Comparison of ENCODE assay signal across 8 cellular contexts in the genomic region with DNA sequence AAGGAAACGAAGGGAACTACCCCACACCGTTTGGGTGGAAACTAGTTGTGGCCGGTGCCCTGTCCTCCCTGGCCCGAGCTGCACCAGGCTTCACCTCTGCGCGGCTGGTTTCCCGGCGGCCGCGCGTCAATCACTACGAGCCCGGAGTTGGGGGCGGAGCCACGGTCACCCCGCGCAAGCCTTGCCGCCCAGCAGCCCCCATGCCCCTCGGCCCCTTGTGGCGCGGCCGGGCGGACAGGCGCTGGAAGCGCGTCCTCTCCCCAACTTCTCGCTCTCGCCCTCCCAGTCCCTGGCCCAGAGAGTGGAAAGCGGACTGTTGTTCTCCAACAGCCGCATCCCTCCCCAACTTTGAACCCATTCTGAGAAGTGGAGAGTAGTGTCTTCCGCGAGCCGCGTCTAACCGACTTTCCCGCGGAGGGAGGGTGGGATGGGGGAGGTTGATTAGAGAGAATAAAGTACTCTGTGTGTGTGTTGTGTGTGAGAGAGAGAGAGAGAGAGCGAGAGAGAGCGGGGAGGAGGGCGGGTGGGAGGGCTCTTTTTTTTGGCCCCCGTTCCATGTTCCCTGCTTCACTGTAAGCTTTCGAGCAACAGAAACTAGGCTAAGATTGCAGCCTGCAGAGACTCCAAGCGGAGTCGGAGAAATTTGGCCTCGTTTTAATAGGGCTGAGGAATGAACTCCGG. TPM values are rescaled to one million over a fixed set of nuclear protein-coding genes. Genes with fewer than 3 reads are reported as not detected.
A peak's percentile ranks its signal among the peaks of the same experiment; 100 is the strongest.
DNase-seq lines count a peak whose midpoint lies in the region; ATAC-seq, FAIRE-seq and TF ChIP-seq lines count a peak whose summit lies in the region.

No MANE protein-coding gene starts in this region.

- DNase-seq in DMS114 treated with DMSO at 0.1 percent for 48 hours (lab: John Stamatoyannopoulos, UW; ENCODE audit: unreplicated experiment) (peak; percentile 71), HTR-8/SVneo (ENCODE audit: insufficient read length, low spot score) (no peak), RWPE1 (ENCODE audit: low spot score) (peak; percentile 53), left lung (peak; percentile 65 to 87), suprapubic skin (ENCODE audit: low spot score in 2 of 2) (peak in 1 of 2 donors; percentile 85)

- TF ChIP-seq CTCF in RWPE1 (conservative IDR thresholded peaks at IDR 0.05; ENCODE audit: low read depth) (no peak), left lung (IDR thresholded peaks at IDR 0.05) (no peak), suprapubic skin (IDR thresholded peaks at IDR 0.05) (no peak)

- H3K27ac ChIP-seq in RWPE1 (no peak overlapping the region), cingulate gyrus (ENCODE audit: low read depth, low read length) (peak overlapping the region; percentile 84), left lung (peak overlapping the region; percentile 85 to 91), suprapubic skin (peak overlapping the region; percentile 92)

- H3K36me3 ChIP-seq in left lung (no peaks in the 10 kb centered on the region), suprapubic skin (no peaks in the 10 kb centered on the region)

- POLR2A ChIA-PET in RWPE1 (lab: Yijun Ruan, JAX; ENCODE audit: low non-redundant PET): interaction anchor here (0.6 to 0.7 kb wide), 6 partner anchors 97 to 1151 kb away, joined by 3 to 7 read pairs (median 4); a partner anchor contains a TSS

- ATAC-seq in GM19463 (IDR thresholded peaks at IDR 0.05; ENCODE audit: unreplicated experiment) (peak; percentile 35), left lung (peak; percentile 75), GM19328 (IDR thresholded peaks at IDR 0.05; ENCODE audit: unreplicated experiment) (no peak)

- H3K27me3 ChIP-seq in left lung: peaks cover 20 to 100% of the 10 kb centered on the region in 2 donors
- peaks cover 29% of the 10 kb centered on the region for H3K27me3 ChIP-seq in suprapubic skin

- peaks cover 3 to 4% of the 10 kb centered on the region in 2 donors for H3K4me1 ChIP-seq in left lung
- H3K4me1 ChIP-seq in suprapubic skin: peaks cover 34% of the 10 kb centered on the region

- CTCF ChIA-PET in RWPE1 (lab: Yijun Ruan, JAX): no interaction called here

- no peak for TF ChIP-seq EP300 in suprapubic skin (IDR thresholded peaks at IDR 0.05)

- FAIRE-seq in HTR-8/SVneo (lab: Jason Lieb, UNC): peak; percentile 23

- intact Hi-C loops in left lung (cut with DNase I): no loop called here

- H3K9me3 ChIP-seq in left lung (no peaks in the 10 kb centered on the region), suprapubic skin (no peaks in the 10 kb centered on the region)

- 2% methylated on average over 20 of the region's 46 CpGs for WGBS in suprapubic skin

- TF ChIP-seq POLR2A in suprapubic skin (IDR thresholded peaks at IDR 0.05): peak in 1 of 2 donors; percentile 25

- peak overlapping the region; percentile 57 to 70 for H3K4me3 ChIP-seq in left lung
- H3K4me3 ChIP-seq in suprapubic skin: peak overlapping the region; percentile 76

RNA-seq across cellular contexts. Expression of a gene that starts 1.4 kb away (rescaled TPM):
- total RNA-seq in left lung: 10 to 100 TPM; 14.1 to 18.7 TPM
- total RNA-seq in suprapubic skin: 10 to 100 TPM in 3 of 4 donors, 1 to 10 TPM in 1; 9.0 to 18.5 (median 16.3) TPM
